In the genomic region with DNA sequence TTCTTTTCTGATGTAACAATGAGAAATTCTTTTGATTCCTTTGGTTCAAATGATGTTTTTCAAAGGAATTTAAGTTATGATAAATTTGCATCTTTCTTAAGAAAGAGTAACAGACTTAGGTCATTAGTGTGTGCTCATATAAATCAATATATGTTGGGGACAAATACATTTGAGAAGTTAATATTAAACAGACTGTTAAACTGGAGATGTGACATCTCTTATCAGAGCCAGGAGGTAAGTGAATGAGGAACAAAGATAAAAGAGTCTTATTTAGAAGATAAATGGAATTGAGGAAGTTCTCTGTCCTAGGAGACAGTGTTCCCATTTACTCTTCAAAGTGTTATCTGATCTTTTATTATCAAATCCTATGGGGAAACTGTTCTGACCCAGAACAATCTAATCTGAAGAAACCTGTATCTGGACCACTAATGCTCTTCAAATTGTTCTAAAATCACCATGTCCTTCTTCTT, we compare ENCODE assay signal across 17 cellular contexts.
DNase-seq lines count a peak whose midpoint lies in the region; ATAC-seq, FAIRE-seq and TF ChIP-seq lines count a peak whose summit lies in the region.
"Had no signal": no experiment of that assay in that cellular context is flagged by ENCODE, and none has a peak within 500 bp of the region (broad histone marks: within the 10 kb centered on the region; RNA-seq: fewer than 3 reads in every experiment).

No MANE protein-coding gene starts in this region.

- H2AFZ ChIP-seq in smooth muscle cell (ENCODE audit: low read depth): peak overlapping the region; percentile 10
- H2AFZ ChIP-seq in GM23338: no peak overlapping the region

- H3K27ac Mint-ChIP-seq in HFFc6 (peak overlapping the region; percentile 82), GM23338 (no peak overlapping the region)
- H3K27ac Mint-ChIP-seq: activated CD4-positive, alpha-beta memory T cell treated with anti-CD3 and anti-CD28 coated beads for 36 hours; activated T-helper 2 cell treated with anti-CD3 and anti-CD28 coated beads, Interferon-gamma antibody, Interleukin-2, Interleukin-4, amounts not matched to agents 10 μg/mL and 5 μg/mL and 100 μg/mL, durations not matched to agents 14 hours and 24 hours and 36 hours; naive thymus-derived CD8-positive, alpha-beta T cell; T-helper 2 cell treated with Interferon-gamma antibody and Interleukin-4, amounts not matched to agents 5 μg/mL and 100 μg/mL, for 36 hours had no signal

- H4K20me1 ChIP-seq in smooth muscle cell (ENCODE audit: low read depth): no peaks in the 10 kb centered on the region
- no peaks in the 10 kb centered on the region for H4K20me1 ChIP-seq in GM23338 (replicated peaks; ENCODE audit: insufficient read depth)

- no peak for ATAC-seq in GM23338
- ATAC-seq: naive thymus-derived CD8-positive, alpha-beta T cell had no signal

- H3K27me3 Mint-ChIP-seq in HFFc6 (ENCODE audit: insufficient read depth) (no peaks in the 10 kb centered on the region), GM23338 (ENCODE audit: insufficient read depth, low read depth, poor library complexity) (no peaks in the 10 kb centered on the region)

- FAIRE-seq in RCC 7860 (lab: Jason Lieb, UNC): peak; percentile 84

- no peaks in the 10 kb centered on the region for H3K9me3 ChIP-seq in smooth muscle cell (replicated peaks; ENCODE audit: low read depth)
- H3K9me3 ChIP-seq: ascending aorta, right atrium auricular region had no signal

- DNase-seq in HFFc6: no peak
- DNase-seq in RCC 7860 (ENCODE audit: low spot score): no peak
- DNase-seq in erythroblast (lab: John Stamatoyannopoulos, UW): peak; percentile 34 to 53
- DNase-seq in smooth muscle cell (lab: John Stamatoyannopoulos, UW; ENCODE audit: unreplicated experiment): no peak
- DNase-seq in hepatic stellate cell (ENCODE audit: low spot score): no peak
- no peak for DNase-seq in activated CD4-positive, alpha-beta T cell treated with anti-CD3 and anti-CD28 coated beads, Interleukin-2, amount 50 U/mL, for 4 hours
- no peak for DNase-seq in GM23338 (ENCODE audit: low spot score)
- DNase-seq: activated CD4-positive, alpha-beta memory T cell treated with anti-CD3 and anti-CD28 coated beads for 36 hours; effector memory CD4-positive, alpha-beta T cell; glutamatergic neuron; naive thymus-derived CD8-positive, alpha-beta T cell; NCI-H1436; NCI-H524 had no signal

- H3K9me2 ChIP-seq in GM23338 (ENCODE audit: insufficient read depth): no peaks in the 10 kb centered on the region

- no peak overlapping the region for H3K4me3 ChIP-seq in smooth muscle cell
- no peak overlapping the region for H3K4me3 ChIP-seq in GM23338
- H3K4me3 ChIP-seq: ascending aorta, right atrium auricular region had no signal

- H3K4me1 Mint-ChIP-seq in HFFc6 (ENCODE audit: low read depth) (peaks cover 48% of the 10 kb centered on the region), GM23338 (peaks cover 47% of the 10 kb centered on the region)

- H3K27me3 ChIP-seq in smooth muscle cell (ENCODE audit: low read depth): no peaks in the 10 kb centered on the region
- H3K27me3 ChIP-seq in GM23338 (ENCODE audit: insufficient read depth): no peaks in the 10 kb centered on the region
- H3K27me3 ChIP-seq: ascending aorta, right atrium auricular region had no signal

- no peak for TF ChIP-seq POLR2A in erythroblast (IDR thresholded peaks at IDR 0.05; ENCODE audit: low read length)

- H3K4me2 ChIP-seq in smooth muscle cell (no peak overlapping the region), GM23338 (no peak overlapping the region)

- no peaks in the 10 kb centered on the region for H3F3A ChIP-seq in smooth muscle cell (ENCODE audit: low read depth)
- H3F3A ChIP-seq in GM23338 (replicated peaks; ENCODE audit: low read depth): no peaks in the 10 kb centered on the region

- no peaks in the 10 kb centered on the region for H3K36me3 ChIP-seq in smooth muscle cell (ENCODE audit: low read depth)
- no peaks in the 10 kb centered on the region for H3K36me3 ChIP-seq in GM23338 (ENCODE audit: insufficient read depth)
- H3K36me3 ChIP-seq: ascending aorta, right atrium auricular region had no signal

- H3K4me3 Mint-ChIP-seq in HFFc6: peak overlapping the region; percentile 41
- H3K4me3 Mint-ChIP-seq in GM23338: no peak overlapping the region
- H3K4me3 Mint-ChIP-seq: activated CD4-positive, alpha-beta memory T cell treated with anti-CD3 and anti-CD28 coated beads for 36 hours; naive thymus-derived CD8-positive, alpha-beta T cell; T-helper 2 cell treated with Interferon-gamma antibody and Interleukin-4, amounts not matched to agents 5 μg/mL and 100 μg/mL, for 36 hours had no signal

- H3K27ac ChIP-seq in smooth muscle cell (ENCODE audit: low read depth): no peak overlapping the region
- no peak overlapping the region for H3K27ac ChIP-seq in GM23338 (ENCODE audit: low read depth)
- H3K27ac ChIP-seq: ascending aorta, right atrium auricular region had no signal

- H3K9me3 Mint-ChIP-seq in HFFc6 (no peaks in the 10 kb centered on the region), GM23338 (no peaks in the 10 kb centered on the region)
- H3K9me3 Mint-ChIP-seq: activated CD4-positive, alpha-beta memory T cell treated with anti-CD3 and anti-CD28 coated beads for 36 hours; activated T-helper 2 cell treated with anti-CD3 and anti-CD28 coated beads, Interferon-gamma antibody, Interleukin-2, Interleukin-4, amounts not matched to agents 10 μg/mL and 5 μg/mL and 100 μg/mL, durations not matched to agents 14 hours and 24 hours and 36 hours; naive thymus-derived CD8-positive, alpha-beta T cell; T-helper 2 cell treated with Interferon-gamma antibody and Interleukin-4, amounts not matched to agents 5 μg/mL and 100 μg/mL, for 36 hours had no signal

- H3K36me3 Mint-ChIP-seq in HFFc6 (ENCODE audit: low read depth) (no peaks in the 10 kb centered on the region), GM23338 (ENCODE audit: low read depth) (no peaks in the 10 kb centered on the region)
- H3K36me3 Mint-ChIP-seq: activated CD4-positive, alpha-beta memory T cell treated with anti-CD3 and anti-CD28 coated beads for 36 hours had no signal

- H3K4me1 ChIP-seq in smooth muscle cell (ENCODE audit: low read depth) (peaks cover 31% of the 10 kb centered on the region), GM23338 (ENCODE audit: insufficient read depth) (peaks cover 39% of the 10 kb centered on the region)
- H3K4me1 ChIP-seq: ascending aorta, right atrium auricular region had no signal

- no peaks in the 10 kb centered on the region for H3K79me2 ChIP-seq in smooth muscle cell (ENCODE audit: low read depth)
- H3K79me2 ChIP-seq in GM23338 (replicated peaks; ENCODE audit: insufficient read depth): no peaks in the 10 kb centered on the region

- H3K9ac ChIP-seq in smooth muscle cell (ENCODE audit: low read depth): no peak overlapping the region

- TF ChIP-seq CTCF in HFFc6 (IDR thresholded peaks at IDR 0.05) (no peak), smooth muscle cell (IDR thresholded peaks at IDR 0.05; ENCODE audit: borderline replicate concordance, insufficient read depth, poor library complexity, severe bottlenecking) (no peak), GM23338 (conservative IDR thresholded peaks at IDR 0.05; ENCODE audit: low read depth in 2 of 2) (no peak)

TF ChIP-seq in GM23338, 12 proteins besides CTCF, POLR2A, EP300 and RAD21 (continues in another document):
- TF ChIP-seq CREB1 (CRISPR knock-in tag; IDR thresholded peaks at IDR 0.05; ENCODE audit: low read depth) (no peak), POLR2AphosphoS5 (IDR thresholded peaks at IDR 0.05; ENCODE audit: low read depth) (no peak), ZNF114 (CRISPR knock-in tag; IDR thresholded peaks at IDR 0.05) (no peak), JUNB (IDR thresholded peaks at IDR 0.05; ENCODE audit: unreplicated experiment) (no peak), NANOG (IDR thresholded peaks at IDR 0.05; ENCODE audit: borderline replicate concordance) (no peak)
- TF ChIP-seq, protein P1, sequence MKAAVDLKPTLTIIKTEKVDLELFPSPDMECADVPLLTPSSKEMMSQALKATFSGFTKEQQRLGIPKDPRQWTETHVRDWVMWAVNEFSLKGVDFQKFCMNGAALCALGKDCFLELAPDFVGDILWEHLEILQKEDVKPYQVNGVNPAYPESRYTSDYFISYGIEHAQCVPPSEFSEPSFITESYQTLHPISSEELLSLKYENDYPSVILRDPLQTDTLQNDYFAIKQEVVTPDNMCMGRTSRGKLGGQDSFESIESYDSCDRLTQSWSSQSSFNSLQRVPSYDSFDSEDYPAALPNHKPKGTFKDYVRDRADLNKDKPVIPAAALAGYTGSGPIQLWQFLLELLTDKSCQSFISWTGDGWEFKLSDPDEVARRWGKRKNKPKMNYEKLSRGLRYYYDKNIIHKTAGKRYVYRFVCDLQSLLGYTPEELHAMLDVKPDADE (IDR thresholded peaks at IDR 0.05): no peak

Comparison
In these comparisons a context has a peak if more than half of its experiments do, and no peak if none do; other contexts are left out.
1. DNase-seq: peak in erythroblast (2 of 2); none in HFFc6 (single experiment), RCC 7860 (single experiment), smooth muscle cell (single experiment), hepatic stellate cell (single experiment), activated CD4-positive, alpha-beta T cell treated with anti-CD3 and anti-CD28 coated beads, Interleukin-2, amount 50 U/mL, for 4 hours (0 of 2) and GM23338 (single experiment).